8 cellular contexts compared by ENCODE assay signal in the genomic region with DNA sequence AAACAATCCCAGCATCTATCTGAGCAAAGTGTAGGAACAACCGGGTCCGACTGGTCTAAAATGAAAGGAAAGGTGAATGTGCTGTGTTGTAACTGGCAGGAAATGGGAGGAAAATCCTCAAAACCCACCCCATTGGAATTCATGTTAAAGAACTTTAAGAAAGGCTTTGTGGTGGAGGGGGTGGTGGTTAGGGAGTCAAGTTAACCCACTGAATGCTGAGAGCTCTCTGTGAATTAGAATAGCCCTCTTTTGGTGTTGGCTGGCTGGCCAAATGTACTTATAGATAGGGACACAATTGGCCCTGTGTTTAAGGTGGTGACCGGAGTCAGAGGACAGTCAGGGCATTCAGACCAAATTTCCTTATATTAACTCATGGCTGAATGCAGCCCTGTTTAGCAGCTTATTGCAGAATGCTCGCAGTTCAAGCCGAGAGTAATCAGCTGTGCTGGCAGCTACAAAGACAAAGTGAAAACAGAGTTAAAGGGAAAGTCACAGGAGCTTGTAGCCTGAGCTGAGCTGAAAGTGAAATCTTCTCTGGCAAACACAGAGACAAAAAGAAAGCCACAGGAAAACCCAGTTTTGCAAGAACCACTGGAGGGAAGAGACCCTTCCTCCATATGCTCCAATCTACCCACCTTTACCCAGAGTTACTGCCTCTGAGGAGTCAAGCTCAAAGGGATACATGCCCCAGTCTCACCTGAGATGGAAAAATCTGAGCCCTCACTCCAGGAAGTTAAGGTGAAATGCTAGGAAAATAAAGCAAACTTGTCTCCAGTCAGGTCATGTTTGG. TPM values are rescaled to one million over a fixed set of nuclear protein-coding genes. Genes with fewer than 3 reads are reported as not detected.
DNase-seq lines count a peak whose midpoint lies in the region; TF ChIP-seq lines count a peak whose summit lies in the region.

No MANE protein-coding gene starts in this region.

- H2BK120ac ChIP-seq in H9 (ENCODE audit: low read depth, low read length, poor library complexity, severe bottlenecking), result no peak overlapping the region

- peak overlapping the region; percentile 35 to 41; a peak in 4 of 5 replicates for H3K4me3 Mint-ChIP-seq in H9

- peak overlapping the region; percentile 52 for H3K4me3 ChIP-seq in OCI-LY3 (ENCODE audit: low read length)

- no peaks in the 10 kb centered on the region for H3K27me3 ChIP-seq in H9 (ENCODE audit: insufficient read depth, low read length)
- H3K27me3 ChIP-seq in OCI-LY3 (ENCODE audit: low read depth, low read length), result no peaks in the 10 kb centered on the region

- no peak overlapping the region for H4K91ac ChIP-seq in H9 (ENCODE audit: insufficient read length, low read depth, low read length)

- H3K23ac ChIP-seq in H9 (ENCODE audit: insufficient read length, low read depth, low read length), result no peak overlapping the region

- no peak overlapping the region for H2BK20ac ChIP-seq in H9 (ENCODE audit: low read depth, low read length, poor library complexity, severe bottlenecking)

- H3K27ac ChIP-seq in H9 (ENCODE audit: insufficient read length, low read depth, low read length) (no peak overlapping the region), OCI-LY3 (ENCODE audit: low read length) (no peak overlapping the region)

- no peaks in the 10 kb centered on the region for H3K36me3 ChIP-seq in OCI-LY3 (replicated peaks; ENCODE audit: low read depth, low read length)

- H3K9ac ChIP-seq in H9 (ENCODE audit: extremely low read depth, insufficient read length, low read length) (no peak overlapping the region), OCI-LY3 (ENCODE audit: low read length) (no peak overlapping the region)

- no peak for TF ChIP-seq CTCF in GM10248 (IDR thresholded peaks at IDR 0.05; ENCODE audit: control extremely low read depth, extremely low read depth, low read depth, missing control alignments)
- no peak for TF ChIP-seq CTCF in H9 (conservative IDR thresholded peaks at IDR 0.05)
- no peak for TF ChIP-seq CTCF in OCI-LY3 (IDR thresholded peaks at IDR 0.05; ENCODE audit: low read depth, low read length)

- H3K4me1 Mint-ChIP-seq in H9, result peaks cover 32 to 36% of the 10 kb centered on the region in 2 experiments

- DNase-seq in GM10248 (ENCODE audit: extremely low spot score) (peak; percentile 22), H9 (peak; percentile 47), left kidney (ENCODE audit: low read depth, low spot score) (peak; percentile 37), midbrain (lab: John Stamatoyannopoulos, UW) (no peak), NCI-H128 (lab: John Stamatoyannopoulos, UW; ENCODE audit: unreplicated experiment) (no peak), NCI-H1930 (lab: John Stamatoyannopoulos, UW) (no peak)
- no peak for DNase-seq in stimulated activated CD4-positive, alpha-beta T cell treated with anti-CD3 and anti-CD28 coated beads, Interleukin-1b, Interleukin-23, amount 100 ng/mL, for 48 hours

- WGBS in H9 (ENCODE audit: extremely low coverage, insufficient read length, low lambda C conversion rate), result no CpG with 5 or more reads among the region's 5 CpGs

- H3K18ac ChIP-seq in H9 (ENCODE audit: insufficient read length, low read depth, low read length), result no peak overlapping the region

- no peak overlapping the region for H2BK15ac ChIP-seq in H9 (ENCODE audit: low read depth, low read length)

- H3K36me3 Mint-ChIP-seq in H9 (ENCODE audit: insufficient read depth in 1 of 3, low read depth in 3 of 3), result peaks cover 0 to 4% (median 2%) of the 10 kb centered on the region in 3 experiments; a peak in 2 of 7 replicates

- H3K9me3 Mint-ChIP-seq in H9, result no peaks in the 10 kb centered on the region

- no peaks in the 10 kb centered on the region for H3K79me1 ChIP-seq in H9 (ENCODE audit: insufficient read depth, low read depth, low read length, poor library complexity, severe bottlenecking)

- no peak overlapping the region for H3K14ac ChIP-seq in H9 (ENCODE audit: insufficient read depth, low read length)

- POLR2A ChIA-PET in GM10248 (lab: Yijun Ruan, JAX), result interaction anchor here (0.7 kb wide), 1 partner anchor 1519 kb away, joined by 3 read pairs; no protein-coding TSS in a partner anchor

- H3T11ph ChIP-seq in H9 (ENCODE audit: low read length), result no peak overlapping the region

- no peak overlapping the region for H4K5ac ChIP-seq in H9 (ENCODE audit: insufficient read length, low read depth, low read length)

- no peak overlapping the region for H3K4ac ChIP-seq in H9 (ENCODE audit: low read depth, low read length)

- H3K9me3 ChIP-seq in H9 (ENCODE audit: control insufficient read depth, low read depth, low read length) (no peaks in the 10 kb centered on the region), OCI-LY3 (ENCODE audit: insufficient read depth, low read length) (no peaks in the 10 kb centered on the region)

- H4K20me1 ChIP-seq in H9 (ENCODE audit: control insufficient read depth, insufficient read depth, insufficient read length) (no peaks in the 10 kb centered on the region), OCI-LY3 (ENCODE audit: insufficient read depth, low read length) (no peaks in the 10 kb centered on the region)

- H3K79me2 ChIP-seq in H9 (ENCODE audit: insufficient read depth, low read length) (no peaks in the 10 kb centered on the region), OCI-LY3 (ENCODE audit: low read length) (no peaks in the 10 kb centered on the region)

- H3K4me2 ChIP-seq in H9 (ENCODE audit: insufficient read depth, insufficient read length, low read length) (peak overlapping the region; percentile 42), OCI-LY3 (ENCODE audit: low read length) (peak overlapping the region; percentile 57)

- H3K27ac Mint-ChIP-seq in H9, result peak overlapping the region; percentile 61 to 82 (median 68)

- CTCF ChIA-PET in GM10248 (lab: Yijun Ruan, JAX), result interaction anchor here (1.0 kb wide), 1 partner anchor 13 kb away, joined by 3 read pairs; no protein-coding TSS in a partner anchor

- H3K27me3 Mint-ChIP-seq in H9 (ENCODE audit: low read depth), result no peaks in the 10 kb centered on the region

- no peaks in the 10 kb centered on the region for H3K23me2 ChIP-seq in H9 (ENCODE audit: insufficient read length, low read depth, low read length, poor library complexity, severe bottlenecking)

- H4K8ac ChIP-seq in H9 (replicated peaks; ENCODE audit: insufficient read length, low read depth, low read length), result no peak overlapping the region

- no peak overlapping the region for H3K56ac ChIP-seq in H9 (ENCODE audit: insufficient read length, low read depth, low read length)

- H2BK12ac ChIP-seq in H9 (ENCODE audit: insufficient read length, low read depth, low read length), result no peak overlapping the region

- no peak overlapping the region for H2AK5ac ChIP-seq in H9 (ENCODE audit: insufficient read length, low read length)

- no peak overlapping the region for H2BK5ac ChIP-seq in H9 (ENCODE audit: insufficient read length, low read length)

- H3K4me1 ChIP-seq in H9 (ENCODE audit: insufficient read depth, low read length) (peaks cover 5% of the 10 kb centered on the region; the same call in 1 of the 2 replicates), OCI-LY3 (ENCODE audit: low read length) (peaks cover 20% of the 10 kb centered on the region)

- H2AFZ ChIP-seq in H9 (ENCODE audit: low read length) (peak overlapping the region; percentile 66), OCI-LY3 (ENCODE audit: low read depth, low read length) (peak overlapping the region; percentile 75; the same call in 1 of the 2 replicates)

RNA-seq across cellular contexts. Expression of a gene that starts 38.5 kb away (rescaled TPM):
- total RNA-seq in H9 (2021), result not detected in 2 replicates

Comparison
In these comparisons a context has a peak if more than half of its experiments do, and no peak if none do; other contexts are left out.
1. DNase-seq: peak in GM10248 (single experiment), H9 (single experiment) and left kidney (single experiment); none in midbrain (single experiment), NCI-H128 (single experiment), stimulated activated CD4-positive, alpha-beta T cell treated with anti-CD3 and anti-CD28 coated beads, Interleukin-1b, Interleukin-23, amount 100 ng/mL, for 48 hours (single experiment) and NCI-H1930 (0 of 2).